In the genomic region with DNA sequence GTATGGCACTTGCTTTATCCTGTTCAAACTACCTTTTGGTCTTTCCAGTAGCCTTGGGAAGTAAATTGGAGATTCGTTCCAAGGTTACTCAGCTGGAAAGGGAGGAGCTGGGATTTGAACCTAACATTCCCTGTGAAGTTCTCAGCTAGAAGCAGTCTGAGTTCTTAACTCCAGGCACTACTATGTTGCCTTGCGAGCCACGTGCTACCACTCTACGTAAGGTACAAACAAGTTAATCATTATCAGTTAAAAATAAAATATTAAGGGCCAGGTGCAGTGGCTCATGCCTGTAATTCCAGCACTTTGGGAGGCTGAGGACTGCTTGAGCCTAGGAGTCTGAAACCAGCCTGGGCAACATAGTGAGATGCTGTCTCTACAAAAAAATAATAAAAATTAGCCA, we compare ENCODE assay signal across 27 cellular contexts. TPM values are rescaled to one million over a fixed set of nuclear protein-coding genes. Genes with fewer than 3 reads are reported as not detected.
"Had no signal": no experiment of that assay in that cellular context is flagged by ENCODE, and none has a peak within 500 bp of the region (broad histone marks: within the 10 kb centered on the region; RNA-seq: fewer than 3 reads in every experiment).

No MANE protein-coding gene starts in this region.

- H2AFZ ChIP-seq: hepatocyte, parathyroid adenoma had no signal

- ATAC-seq: heart left ventricle; left cardiac atrium; mucosa of descending colon; naive thymus-derived CD4-positive, alpha-beta T cell; natural killer cell treated with Interleukin-12 subunit alpha and Interleukin-12 subunit beta and Interleukin-15 and Interleukin-18, amount 100 ng/mL, for 72 hours; right cardiac atrium; stimulated activated memory B cell treated with anti-CD40 and anti-IgM and Interleukin-4, amounts not matched to agents 10 μg/mL and 1 μg/mL and 100 μg/mL, for 72 hours; stimulated activated naive CD8-positive, alpha-beta T cell treated with anti-CD3 and anti-CD28 coated beads, Interleukin-15, amount 100 ng/mL, for 72 hours had no signal

- H3K4me3 ChIP-seq: heart left ventricle, hepatocyte, left ventricle myocardium inferior, lung, mucosa of descending colon, sigmoid colon, spleen, tibial nerve, uterus had no signal

- H3K9me3 Mint-ChIP-seq: naive thymus-derived CD4-positive, alpha-beta T cell; natural killer cell treated with Interleukin-12 subunit alpha and Interleukin-12 subunit beta and Interleukin-15 and Interleukin-18, amount 100 ng/mL, for 72 hours; stimulated activated memory B cell treated with anti-CD40 and anti-IgM and Interleukin-4, amounts not matched to agents 10 μg/mL and 1 μg/mL and 100 μg/mL, for 72 hours; stimulated activated naive CD8-positive, alpha-beta T cell treated with anti-CD3 and anti-CD28 coated beads, Interleukin-15, amount 100 ng/mL, for 72 hours; type B pancreatic cell had no signal

- H3K36me3 Mint-ChIP-seq: naive thymus-derived CD4-positive, alpha-beta T cell; natural killer cell treated with Interleukin-12 subunit alpha and Interleukin-12 subunit beta and Interleukin-15 and Interleukin-18, amount 100 ng/mL, for 72 hours; stimulated activated memory B cell treated with anti-CD40 and anti-IgM and Interleukin-4, amounts not matched to agents 10 μg/mL and 1 μg/mL and 100 μg/mL, for 72 hours; type B pancreatic cell had no signal

- DNase-seq: glutamatergic neuron; heart left ventricle; islet precursor cell; left cardiac atrium; left ventricle myocardium inferior; midbrain; mucosa of descending colon; naive thymus-derived CD4-positive, alpha-beta T cell; retina; right cardiac atrium; sigmoid colon; small intestine; stimulated activated CD4-positive, alpha-beta T cell treated with anti-CD3 and anti-CD28 coated beads, Interleukin-4, amount 100 ng/mL, for 4 hours; stimulated activated CD8-positive, alpha-beta memory T cell treated with anti-CD3 and anti-CD28 coated beads, Interleukin-4, amount 100 ng/mL, for 48 hours; stimulated activated naive CD4-positive, alpha-beta T cell treated with Interleukin-2 at 50 U/mL for 16 hours; stimulated activated naive CD8-positive, alpha-beta T cell treated with anti-CD3 and anti-CD28 coated beads, Interleukin-15, amount 100 ng/mL, for 72 hours; substantia nigra; uterus had no signal

- H3K4me3 Mint-ChIP-seq: naive thymus-derived CD4-positive, alpha-beta T cell; natural killer cell treated with Interleukin-12 subunit alpha and Interleukin-12 subunit beta and Interleukin-15 and Interleukin-18, amount 100 ng/mL, for 72 hours; stimulated activated memory B cell treated with anti-CD40 and anti-IgM and Interleukin-4, amounts not matched to agents 10 μg/mL and 1 μg/mL and 100 μg/mL, for 72 hours; stimulated activated naive CD8-positive, alpha-beta T cell treated with anti-CD3 and anti-CD28 coated beads, Interleukin-15, amount 100 ng/mL, for 72 hours; type B pancreatic cell had no signal

- H3K27ac ChIP-seq: heart left ventricle, hepatocyte, left ventricle myocardium inferior, parathyroid adenoma, spleen, tibial nerve had no signal

- H3K27me3 ChIP-seq: heart left ventricle, hepatocyte, sigmoid colon, spleen, tibial nerve, uterus had no signal

- H3K4me1 Mint-ChIP-seq: naive thymus-derived CD4-positive, alpha-beta T cell; stimulated activated memory B cell treated with anti-CD40 and anti-IgM and Interleukin-4, amounts not matched to agents 10 μg/mL and 1 μg/mL and 100 μg/mL, for 72 hours; stimulated activated naive CD8-positive, alpha-beta T cell treated with anti-CD3 and anti-CD28 coated beads, Interleukin-15, amount 100 ng/mL, for 72 hours had no signal

- H3K36me3 ChIP-seq: heart left ventricle, left ventricle myocardium inferior, sigmoid colon, spleen, tibial nerve, uterus had no signal

- H3K27ac Mint-ChIP-seq: naive thymus-derived CD4-positive, alpha-beta T cell; natural killer cell treated with Interleukin-12 subunit alpha and Interleukin-12 subunit beta and Interleukin-15 and Interleukin-18, amount 100 ng/mL, for 72 hours; stimulated activated memory B cell treated with anti-CD40 and anti-IgM and Interleukin-4, amounts not matched to agents 10 μg/mL and 1 μg/mL and 100 μg/mL, for 72 hours; stimulated activated naive CD8-positive, alpha-beta T cell treated with anti-CD3 and anti-CD28 coated beads, Interleukin-15, amount 100 ng/mL, for 72 hours; type B pancreatic cell had no signal

- H3K27me3 Mint-ChIP-seq: type B pancreatic cell had no signal

- H3K9ac ChIP-seq: parathyroid adenoma had no signal

- H3K4me1 ChIP-seq: heart left ventricle, left ventricle myocardium inferior, parathyroid adenoma, spleen, tibial nerve had no signal

- H3K9me3 ChIP-seq: heart left ventricle, left ventricle myocardium inferior, mucosa of descending colon, sigmoid colon, spleen, tibial nerve, uterus had no signal

- H3K4me2 ChIP-seq: hepatocyte had no signal

RNA-seq across cellular contexts. Expression of gene CDCP1, which starts 30.7 kb away (rescaled TPM):
- polyA plus RNA-seq: neural cell had no signal

RNA-seq across cellular contexts. Expression of gene TMEM158, which starts 49.2 kb away (rescaled TPM):
- polyA plus RNA-seq: naive thymus-derived CD4-positive, alpha-beta T cell had no signal
